ENCODE assay signal across 15 cellular contexts in the genomic region with DNA sequence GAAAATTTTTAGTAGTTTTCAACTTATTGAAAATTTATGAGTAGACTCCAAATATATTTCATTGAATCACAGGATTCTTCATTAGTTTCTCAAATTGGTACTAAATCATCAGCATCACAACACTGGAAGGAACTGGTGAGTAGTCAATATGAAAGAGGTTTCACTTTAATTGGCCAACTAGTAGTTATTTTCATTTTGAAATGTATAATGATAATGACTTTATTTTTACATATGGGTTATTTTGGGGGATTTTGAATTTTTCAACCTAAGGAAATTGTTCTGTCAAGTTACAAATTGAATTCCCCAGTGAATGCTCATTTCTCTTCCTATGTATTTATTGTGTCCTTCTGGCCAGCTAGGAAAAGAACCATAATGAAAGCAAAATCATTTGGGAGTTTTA.
"Had no signal": no experiment of that assay in that cellular context is flagged by ENCODE, and none has a peak within 500 bp of the region (broad histone marks: within the 10 kb centered on the region; RNA-seq: fewer than 3 reads in every experiment).

No MANE protein-coding gene starts in this region.

- ATAC-seq: gastroesophageal sphincter had no signal

- H3K4me3 Mint-ChIP-seq: activated CD4-positive, alpha-beta T cell treated with anti-CD3 and anti-CD28 coated beads for 36 hours; activated CD8-positive, alpha-beta T cell treated with anti-CD3 and anti-CD28 coated beads for 36 hours had no signal

- H3K27me3 ChIP-seq: colonic mucosa, gastroesophageal sphincter, neutrophil, suprapubic skin, upper lobe of left lung had no signal

- H3K4me1 ChIP-seq: colonic mucosa, gastroesophageal sphincter, left ventricle myocardium inferior, suprapubic skin, upper lobe of left lung had no signal

- H3K27ac ChIP-seq: colonic mucosa, epithelial cell of prostate, gastroesophageal sphincter, left ventricle myocardium inferior, neutrophil, suprapubic skin, upper lobe of left lung, VCaP had no signal

- H3K4me3 ChIP-seq: colonic mucosa, gastroesophageal sphincter, left ventricle myocardium inferior, skin epidermis, suprapubic skin, upper lobe of left lung had no signal

- H3K9me3 ChIP-seq: colonic mucosa, gastroesophageal sphincter, left ventricle myocardium inferior, neutrophil, suprapubic skin, upper lobe of left lung had no signal

- DNase-seq: activated CD8-positive, alpha-beta memory T cell treated with anti-CD3 and anti-CD28 coated beads, Interleukin-2, amount 50 U/mL, for 4 hours; activated naive CD4-positive, alpha-beta T cell treated with Interleukin-2 at 50 U/mL for 16 hours; colonic mucosa; left ventricle myocardium inferior; posterior cingulate gyrus; upper lobe of left lung had no signal

- H3K27me3 Mint-ChIP-seq: activated CD4-positive, alpha-beta T cell treated with anti-CD3 and anti-CD28 coated beads for 36 hours; activated CD8-positive, alpha-beta T cell treated with anti-CD3 and anti-CD28 coated beads for 36 hours had no signal

- FAIRE-seq: keratinocyte had no signal

- H3K36me3 ChIP-seq: colonic mucosa, gastroesophageal sphincter, left ventricle myocardium inferior, neutrophil, suprapubic skin, upper lobe of left lung had no signal
